8 cellular contexts compared by ENCODE assay signal in the genomic region with DNA sequence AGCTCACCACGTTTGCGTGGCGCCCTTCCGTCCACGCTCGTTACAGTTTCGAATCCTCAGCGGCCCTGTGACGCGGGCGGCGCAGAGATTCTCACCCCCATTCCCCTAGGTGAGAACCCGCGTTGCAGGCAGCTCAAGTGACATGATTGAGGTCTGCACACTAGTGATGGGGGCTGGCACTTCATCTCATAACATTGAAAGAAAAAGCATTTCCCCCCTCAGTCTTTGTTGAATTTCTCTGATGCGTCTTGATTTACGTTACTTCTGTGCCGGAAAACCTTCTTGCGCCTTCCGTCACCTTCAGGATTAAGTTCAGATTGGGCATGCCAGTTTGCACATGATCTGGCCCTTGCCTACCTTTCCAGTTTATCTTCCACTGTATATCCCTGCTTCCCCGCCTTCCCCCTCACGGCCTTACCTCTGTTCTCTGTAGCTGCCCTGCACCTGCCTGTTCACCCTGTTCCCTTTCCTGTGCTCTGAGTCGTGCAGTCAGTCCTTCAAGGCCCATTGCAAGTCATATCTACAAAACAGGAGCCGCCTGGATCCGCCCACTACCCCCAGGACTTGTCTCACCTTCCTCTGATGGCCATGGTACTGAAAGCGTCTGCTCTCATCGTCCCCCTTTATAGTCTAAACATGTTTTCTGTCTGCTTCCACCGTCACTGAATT. TPM values are rescaled to one million over a fixed set of nuclear protein-coding genes. Genes with fewer than 3 reads are reported as not detected.
DNase-seq lines count a peak whose midpoint lies in the region; ATAC-seq and TF ChIP-seq lines count a peak whose summit lies in the region.

No MANE protein-coding gene starts in this region.

- H3K4me3 ChIP-seq in GM12865 (ENCODE audit: low read depth, low read length) (peak overlapping the region; percentile 82), iPS DF 6.9 (ENCODE audit: low read length) (peak overlapping the region; percentile 79), spleen (peak overlapping the region; percentile 44 to 97 (median 82))

- peak overlapping the region; percentile 93 to 98 for H3K27ac Mint-ChIP-seq in activated naive CD4-positive, alpha-beta T cell treated with anti-CD3 and anti-CD28 coated beads, Interleukin-2, amount 50 U/mL, for 72 hours

- intact Hi-C loops in spleen (cut with DNase I; ENCODE audit: low total_unique reads): no loop called here

- DNase-seq in GM12865 (ENCODE audit: low read depth) (peak; percentile 75), RWPE1 (ENCODE audit: low spot score) (peak; percentile 37), iPS DF 6.9 (ENCODE audit: low read depth, low spot score) (no peak), spleen (no peak), NCI-H128 (lab: John Stamatoyannopoulos, UW; ENCODE audit: unreplicated experiment) (no peak), putamen (ENCODE audit: low spot score) (no peak)
- peak; percentile 65 for DNase-seq in activated naive CD4-positive, alpha-beta T cell treated with anti-CD3 and anti-CD28 coated beads, Interleukin-2, amount 50 U/mL, for 72 hours (ENCODE audit: low spot score in 2 of 2)

- H3K36me3 Mint-ChIP-seq in activated naive CD4-positive, alpha-beta T cell treated with anti-CD3 and anti-CD28 coated beads, Interleukin-2, amount 50 U/mL, for 72 hours: peaks cover 23 to 26% of the 10 kb centered on the region in 2 donors

- POLR2A ChIA-PET in RWPE1 (lab: Yijun Ruan, JAX; ENCODE audit: low non-redundant PET): interaction anchor here (0.9 kb wide), 1 partner anchor 23 kb away, joined by 5 read pairs; no protein-coding TSS in a partner anchor

- no peak for TF ChIP-seq POLR2A in spleen (IDR thresholded peaks at IDR 0.05)

- H3K9me3 Mint-ChIP-seq in activated naive CD4-positive, alpha-beta T cell treated with anti-CD3 and anti-CD28 coated beads, Interleukin-2, amount 50 U/mL, for 72 hours: no peaks in the 10 kb centered on the region

- TF ChIP-seq CTCF in GM12865 (IDR thresholded peaks at IDR 0.05; ENCODE audit: insufficient read depth, low read depth, low read length, missing control alignments): no peak
- TF ChIP-seq CTCF in RWPE1 (conservative IDR thresholded peaks at IDR 0.05; ENCODE audit: low read depth): no peak
- no peak for TF ChIP-seq CTCF in spleen (IDR thresholded peaks at IDR 0.05 in 8 of 11, conservative IDR thresholded peaks at IDR 0.05 in 3 of 11)

- WGBS in iPS DF 6.9 (ENCODE audit: insufficient coverage, insufficient read length): no CpG with 5 or more reads among the region's 27 CpGs
- WGBS in spleen, 5 donors: 24 to 35% (median 27%) methylated on average over 21 to 27 of the region's 27 CpGs

- no peaks in the 10 kb centered on the region for H3K27me3 ChIP-seq in iPS DF 6.9 (ENCODE audit: control insufficient read depth, insufficient read depth, low read length)
- H3K27me3 ChIP-seq in spleen (replicated peaks in 1 of 7): no peaks in the 10 kb centered on the region

- peak; percentile 12 for ATAC-seq in HG03159 (IDR thresholded peaks at IDR 0.05; ENCODE audit: unreplicated experiment)
- ATAC-seq in activated naive CD4-positive, alpha-beta T cell treated with anti-CD3 and anti-CD28 coated beads, Interleukin-2, amount 50 U/mL, for 72 hours: peak; percentile 20 to 28

- peak overlapping the region; percentile 94 for H3K27ac ChIP-seq in RWPE1
- no peak overlapping the region for H3K27ac ChIP-seq in iPS DF 6.9 (ENCODE audit: low read length)
- peak overlapping the region; percentile 76 to 98 (median 93) for H3K27ac ChIP-seq in spleen

- H3K4me1 ChIP-seq in iPS DF 6.9 (ENCODE audit: control insufficient read depth, insufficient read depth, low read length) (peaks cover 2% of the 10 kb centered on the region; the same call in 1 of the 2 replicates), spleen (peaks cover 5 to 30% (median 21%) of the 10 kb centered on the region in 6 donors)

- H3K9me3 ChIP-seq in iPS DF 6.9 (ENCODE audit: control insufficient read depth, insufficient read depth, low read length): no peaks in the 10 kb centered on the region
- H3K9me3 ChIP-seq in spleen: no peaks in the 10 kb centered on the region

- CTCF ChIA-PET in RWPE1 (lab: Yijun Ruan, JAX): interaction anchor here (0.6 kb wide), 2 partner anchors 10 to 1321 kb away, joined by 4 to 17 read pairs; no protein-coding TSS in a partner anchor

- peaks cover 5% of the 10 kb centered on the region; the same call in 1 of the 2 replicates for H3K36me3 ChIP-seq in iPS DF 6.9 (ENCODE audit: control insufficient read depth, insufficient read depth, low read length)
- peaks cover 0 to 25% (median 13%) of the 10 kb centered on the region in 6 donors for H3K36me3 ChIP-seq in spleen

RNA-seq across cellular contexts. Expression of a gene that starts 1.1 kb away (rescaled TPM):
- total RNA-seq in activated naive CD4-positive, alpha-beta T cell treated with anti-CD3 and anti-CD28 coated beads, Interleukin-2, amount 50 U/mL, for 72 hours: 10 to 100 TPM; 72.8 to 92.9 TPM
- 10 to 100 TPM; 12.1 to 27.7 (median 17.8) TPM for total RNA-seq in spleen
- polyA plus RNA-seq in spleen: 10 to 100 TPM in 2 of 3 donors, 1 to 10 TPM in 1; 7.9 to 14.4 (median 10.9) TPM

RNA-seq across cellular contexts. Expression of a gene that starts 40.9 kb away (rescaled TPM):
- total RNA-seq in activated naive CD4-positive, alpha-beta T cell treated with anti-CD3 and anti-CD28 coated beads, Interleukin-2, amount 50 U/mL, for 72 hours: under 1 TPM; 0.11 to 0.39 TPM
- 1 to 10 TPM in 3 of 7 donors, under 1 TPM in 4; 0.27 to 1.7 (median 0.85) TPM for total RNA-seq in spleen
- under 1 TPM; 0.21 to 0.38 (median 0.30) TPM for polyA plus RNA-seq in spleen

Comparison
In these comparisons a context has a peak if more than half of its experiments do, and no peak if none do; other contexts are left out.
1. DNase-seq: peak in GM12865 (single experiment), RWPE1 (single experiment) and activated naive CD4-positive, alpha-beta T cell treated with anti-CD3 and anti-CD28 coated beads, Interleukin-2, amount 50 U/mL, for 72 hours (2 of 2); none in iPS DF 6.9 (single experiment), spleen (single experiment), NCI-H128 (single experiment) and putamen (single experiment).
2. Peak in every context shown above with its lines, with median percentiles within 50 percentile points of each other: H3K4me3 ChIP-seq.